In genomic region chr6:133893324-133893692, GRCh38 we compare ENCODE assay signal across 1 cellular context.
TF ChIP-seq lines count a peak whose summit lies in the region.

No MANE protein-coding gene starts in this region.

TF ChIP-seq in IMR-90, 13 proteins besides CTCF, POLR2A, EP300 and RAD21:
- TF ChIP-seq NFE2L2 (IDR thresholded peaks at IDR 0.05; ENCODE audit: low read depth, low read length) (no peak), RFX5 (IDR thresholded peaks at IDR 0.05; ENCODE audit: low read depth, low read length) (no peak), SMC3 (IDR thresholded peaks at IDR 0.05; ENCODE audit: low read depth, low read length) (no peak), MAFK (IDR thresholded peaks at IDR 0.05; ENCODE audit: low read depth, low read length) (no peak), RCOR1 (IDR thresholded peaks at IDR 0.05; ENCODE audit: insufficient replicate concordance, low read length) (no peak), MXI1 (IDR thresholded peaks at IDR 0.05; ENCODE audit: borderline replicate concordance, low read depth, low read length) (no peak), USF2 (IDR thresholded peaks at IDR 0.05; ENCODE audit: low read depth, low read length) (no peak), FOS (IDR thresholded peaks at IDR 0.05; ENCODE audit: low read depth, low read length) (no peak), CEBPB (IDR thresholded peaks at IDR 0.05; ENCODE audit: low read depth, low read length) (no peak), BHLHE40 (IDR thresholded peaks at IDR 0.05; ENCODE audit: low read depth, low read length) (no peak), ELK1 (IDR thresholded peaks at IDR 0.05; ENCODE audit: borderline replicate concordance, low read depth, low read length) (no peak), CHD1 (IDR thresholded peaks at IDR 0.05; ENCODE audit: low read depth, low read length) (no peak), MAZ (IDR thresholded peaks at IDR 0.05; ENCODE audit: borderline replicate concordance, low read depth, low read length) (no peak)
